Comparison of ENCODE assay signal across 21 cellular contexts in the genomic region with DNA sequence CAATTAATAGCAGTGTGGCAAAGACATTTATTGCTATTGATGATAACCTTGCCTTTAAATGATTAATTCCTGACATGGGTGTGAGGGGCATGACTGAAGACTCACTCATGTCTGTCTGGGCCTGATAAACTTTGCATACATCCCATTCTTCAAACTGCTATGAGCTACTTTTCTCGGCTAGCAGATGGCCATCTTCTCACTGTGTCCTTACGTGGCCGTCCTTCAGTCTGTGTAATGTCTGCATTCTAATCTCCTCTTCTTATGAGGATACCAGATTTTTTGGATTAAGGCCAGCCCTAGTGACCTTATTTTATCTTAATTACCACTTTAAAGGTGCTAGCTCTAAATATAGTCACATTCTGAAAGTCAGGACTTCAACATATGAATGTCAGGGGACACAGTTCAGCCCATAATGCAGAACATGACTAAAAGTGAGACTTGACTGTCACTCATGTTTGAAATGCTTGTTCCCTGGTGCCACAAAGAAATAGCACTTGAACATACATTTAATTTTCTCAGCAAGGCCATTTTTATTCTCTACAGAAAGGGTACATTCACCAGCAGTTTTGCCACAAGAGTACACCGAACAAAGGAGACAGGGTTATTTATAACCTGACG. TPM values are rescaled to one million over a fixed set of nuclear protein-coding genes. Genes with fewer than 3 reads are reported as not detected.
DNase-seq lines count a peak whose midpoint lies in the region; ATAC-seq, FAIRE-seq and TF ChIP-seq lines count a peak whose summit lies in the region.
"Had no signal": no experiment of that assay in that cellular context is flagged by ENCODE, and none has a peak within 500 bp of the region (broad histone marks: within the 10 kb centered on the region; RNA-seq: fewer than 3 reads in every experiment).

No MANE protein-coding gene starts in this region.

- FAIRE-seq in small intestine (lab: Jason Lieb, UNC), result no peak
- FAIRE-seq: G401.6, GM12892 had no signal

- ATAC-seq in Right ventricle myocardium superior (ENCODE audit: poor library complexity), result no peak
- no peak for ATAC-seq in left lung
- ATAC-seq: CD8-positive, alpha-beta T cell had no signal

- 67 to 82% (median 70%) methylated on average over 5 of the region's 5 CpGs for WGBS in small intestine, 3 donors

- TF ChIP-seq CTCF in WERI-Rb-1 (IDR thresholded peaks at IDR 0.05; ENCODE audit: low read depth, low read length) (no peak), left lung (IDR thresholded peaks at IDR 0.05) (no peak), GM20000 (IDR thresholded peaks at IDR 0.05; ENCODE audit: extremely low read depth, missing control alignments) (no peak)

- H3K27me3 ChIP-seq in WERI-Rb-1 (ENCODE audit: insufficient read depth, low read depth, severe bottlenecking), result no peaks in the 10 kb centered on the region
- no peaks in the 10 kb centered on the region for H3K27me3 ChIP-seq in small intestine (ENCODE audit: control insufficient read depth in 2 of 2, insufficient read depth in 2 of 2, low read length in 2 of 2)
- H3K27me3 ChIP-seq in left lung, result no peaks in the 10 kb centered on the region

- H3K9me3 ChIP-seq in WERI-Rb-1 (ENCODE audit: severe bottlenecking), result peaks cover 13% of the 10 kb centered on the region
- no peaks in the 10 kb centered on the region for H3K9me3 ChIP-seq in small intestine (ENCODE audit: control insufficient read depth, low read depth)
- H3K9me3 ChIP-seq in left lung, result no peaks in the 10 kb centered on the region

- DNase-seq in NCI-H82 (lab: John Stamatoyannopoulos, UW), result peak; percentile 65
- DNase-seq in WERI-Rb-1, result peak; percentile 71
- DNase-seq in epithelial cell of prostate (ENCODE audit: low read depth, low spot score), result no peak
- peak; percentile 18 for DNase-seq in small intestine
- DNase-seq in Right ventricle myocardium superior, result no peak
- DNase-seq in left lung, result no peak
- no peak for DNase-seq in CD1c-positive myeloid dendritic cell (ENCODE audit: extremely low spot score)
- DNase-seq in GM20000 (ENCODE audit: low spot score), result no peak
- DNase-seq: C1 segment of cervical spinal cord; Caco-2; CD4-positive, CD25-positive, alpha-beta regulatory T cell; CD8-positive, alpha-beta T cell; DMS153; DND-41; GOT3; H7; HCEC 1CT had no signal

- no peaks in the 10 kb centered on the region for H3K4me1 ChIP-seq in small intestine (ENCODE audit: control insufficient read depth in 2 of 2, insufficient read depth in 1 of 2, low read depth in 1 of 2, low read length in 1 of 2)
- H3K4me1 ChIP-seq in left lung, result no peaks in the 10 kb centered on the region

- intact Hi-C loops in Right ventricle myocardium superior (cut with DNase I), result no loop called here
- intact Hi-C loops in left lung (cut with DNase I), result no loop called here

- H3K4me3 ChIP-seq in WERI-Rb-1 (ENCODE audit: low read depth, low read length), result no peak overlapping the region
- H3K4me3 ChIP-seq in small intestine (ENCODE audit: low read depth in 1 of 2, low read length in 2 of 2), result no peak overlapping the region
- H3K4me3 ChIP-seq in left lung, result no peak overlapping the region

- H3K27ac ChIP-seq in WERI-Rb-1 (peak overlapping the region; percentile 49), epithelial cell of prostate (peak overlapping the region; percentile 36), small intestine (ENCODE audit: low read depth in 1 of 2, low read length in 1 of 2) (no peak overlapping the region), left lung (no peak overlapping the region)

- H3K36me3 ChIP-seq in WERI-Rb-1, result no peaks in the 10 kb centered on the region
- no peaks in the 10 kb centered on the region for H3K36me3 ChIP-seq in small intestine (ENCODE audit: control insufficient read depth in 2 of 2, insufficient read depth in 2 of 2, low read length in 2 of 2)
- H3K36me3 ChIP-seq in left lung, result no peaks in the 10 kb centered on the region

RNA-seq across cellular contexts. Expression of a gene that starts 32.3 kb away (rescaled TPM):
- not detected for polyA plus RNA-seq in small intestine
- total RNA-seq in Right ventricle myocardium superior (not detected), left lung (not detected)
- total RNA-seq: A172; A673; Caco-2; CD4-positive, CD25-positive, alpha-beta regulatory T cell; CD8-positive, alpha-beta T cell; H7 had no signal
- polyA plus RNA-seq: CD4-positive, CD25-positive, alpha-beta regulatory T cell had no signal

RNA-seq across cellular contexts. Expression of a gene that starts 42.7 kb away (rescaled TPM):
- not detected for polyA plus RNA-seq in small intestine
- not detected for total RNA-seq in Right ventricle myocardium superior
- not detected for total RNA-seq in left lung
- total RNA-seq: A172; A673; Caco-2; CD4-positive, CD25-positive, alpha-beta regulatory T cell; CD8-positive, alpha-beta T cell; H7 had no signal
- polyA plus RNA-seq: CD4-positive, CD25-positive, alpha-beta regulatory T cell had no signal

Comparison
In these comparisons a context has a peak if more than half of its experiments do, and no peak if none do; other contexts are left out.
1. DNase-seq: peak in NCI-H82 (single experiment), WERI-Rb-1 (single experiment) and small intestine (single experiment); none in epithelial cell of prostate (single experiment), Right ventricle myocardium superior (single experiment), left lung (0 of 2), CD1c-positive myeloid dendritic cell (single experiment) and GM20000 (single experiment).
2. H3K27ac ChIP-seq: peak in WERI-Rb-1 (single experiment) and epithelial cell of prostate (single experiment); none in small intestine (0 of 2) and left lung (0 of 2).